ENCODE assay signal across 22 cellular contexts in genomic region chr20:4490045-4490444, GRCh38.
"Had no signal": no experiment of that assay in that cellular context is flagged by ENCODE, and none has a peak within 500 bp of the region (broad histone marks: within the 10 kb centered on the region; RNA-seq: fewer than 3 reads in every experiment).

No MANE protein-coding gene starts in this region.

- H3K4me1 Mint-ChIP-seq: activated CD4-positive, alpha-beta memory T cell treated with anti-CD3 and anti-CD28 coated beads, Interleukin-2, amount 10 ng/mL, durations not matched to agents 7 days and 5 days; activated naive CD4-positive, alpha-beta T cell treated with anti-CD3 and anti-CD28 coated beads, Interleukin-2, amount 10 ng/mL, durations not matched to agents 7 days and 5 days; activated naive CD8-positive, alpha-beta T cell treated with anti-CD3 and anti-CD28 coated beads for 36 hours had no signal

- H3K9ac ChIP-seq: KMS-11 had no signal

- H3K9me3 ChIP-seq: MG63 had no signal

- H3K4me2 ChIP-seq: KMS-11 had no signal

- ATAC-seq: activated T-cell treated with anti-CD3 and anti-CD28 coated beads, Interleukin-2, amount 50 U/mL, for 72 hours; Panc1 had no signal

- H3K27ac ChIP-seq: KMS-11, VCaP had no signal

- H3K9me3 Mint-ChIP-seq: activated CD4-positive, alpha-beta memory T cell treated with anti-CD3 and anti-CD28 coated beads, Interleukin-2, amount 10 ng/mL, durations not matched to agents 7 days and 5 days; activated naive CD4-positive, alpha-beta T cell treated with anti-CD3 and anti-CD28 coated beads, Interleukin-2, amount 10 ng/mL, durations not matched to agents 7 days and 5 days; activated naive CD8-positive, alpha-beta T cell treated with anti-CD3 and anti-CD28 coated beads for 36 hours; activated T-cell treated with anti-CD3 and anti-CD28 coated beads, Interleukin-2, amount 50 U/mL, for 72 hours; activated T-helper 2 cell treated with anti-CD3 and anti-CD28 coated beads, Interferon-gamma antibody, Interleukin-2, Interleukin-4, amounts not matched to agents 10 μg/mL and 5 μg/mL and 100 μg/mL, durations not matched to agents 14 hours and 24 hours and 36 hours had no signal

- H3K36me3 ChIP-seq: MG63 had no signal

- H3K4me3 Mint-ChIP-seq: activated CD4-positive, alpha-beta memory T cell treated with anti-CD3 and anti-CD28 coated beads, Interleukin-2, amount 10 ng/mL, durations not matched to agents 7 days and 5 days; activated naive CD4-positive, alpha-beta T cell treated with anti-CD3 and anti-CD28 coated beads, Interleukin-2, amount 10 ng/mL, durations not matched to agents 7 days and 5 days; activated naive CD8-positive, alpha-beta T cell treated with anti-CD3 and anti-CD28 coated beads for 36 hours; activated T-cell treated with anti-CD3 and anti-CD28 coated beads, Interleukin-2, amount 50 U/mL, for 72 hours had no signal

- H3K36me3 Mint-ChIP-seq: activated naive CD4-positive, alpha-beta T cell treated with anti-CD3 and anti-CD28 coated beads, Interleukin-2, amount 10 ng/mL, durations not matched to agents 7 days and 5 days; activated naive CD8-positive, alpha-beta T cell treated with anti-CD3 and anti-CD28 coated beads for 36 hours had no signal

- H3K27ac Mint-ChIP-seq: activated CD4-positive, alpha-beta memory T cell treated with anti-CD3 and anti-CD28 coated beads, Interleukin-2, amount 10 ng/mL, durations not matched to agents 7 days and 5 days; activated naive CD4-positive, alpha-beta T cell treated with anti-CD3 and anti-CD28 coated beads, Interleukin-2, amount 10 ng/mL, durations not matched to agents 7 days and 5 days; activated naive CD8-positive, alpha-beta T cell treated with anti-CD3 and anti-CD28 coated beads for 36 hours; activated T-cell treated with anti-CD3 and anti-CD28 coated beads, Interleukin-2, amount 50 U/mL, for 72 hours; activated T-helper 2 cell treated with anti-CD3 and anti-CD28 coated beads, Interferon-gamma antibody, Interleukin-2, Interleukin-4, amounts not matched to agents 10 μg/mL and 5 μg/mL and 100 μg/mL, durations not matched to agents 14 hours and 24 hours and 36 hours had no signal

- H3K4me3 ChIP-seq: MG63 had no signal

- H3K27me3 ChIP-seq: MG63 had no signal

- DNase-seq: activated CD4-positive, alpha-beta memory T cell treated with anti-CD3 and anti-CD28 coated beads, Interleukin-2, amount 10 ng/mL, durations not matched to agents 7 days and 5 days; activated CD4-positive, alpha-beta T cell treated with anti-CD3 and anti-CD28 coated beads, Interleukin-2, amount 50 U/mL, for 1 hour; activated CD4-positive, CD25-positive, alpha-beta regulatory T cell; activated gamma-delta T cell treated with Interleukin-2 at 50 U/mL for 16 hours; activated naive CD4-positive, alpha-beta T cell treated with anti-CD3 and anti-CD28 coated beads, Interleukin-2, amount 10 ng/mL, durations not matched to agents 7 days and 5 days; activated naive CD8-positive, alpha-beta T cell treated with anti-CD3 and anti-CD28 coated beads for 36 hours; activated T-cell treated with anti-CD3 and anti-CD28 coated beads, Interleukin-2, amount 50 U/mL, for 72 hours; NCI-H1105; NCI-H1436; NCI-H1694 treated with DMSO at 0.1 percent for 48 hours; NCI-H2029 treated with DMSO at 0.1 percent for 48 hours; NCI-H345; NCI-H510A; NCI-H526 treated with DMSO at 0.1 percent for 48 hours; NCI-H82; SHP77 treated with DMSO at 0.1 percent for 48 hours; T-helper 1 cell had no signal
